Comparison of ENCODE assay signal across 13 cellular contexts in genomic region chr6:169620171-169621125, GRCh38.
DNase-seq lines count a peak whose midpoint lies in the region; ATAC-seq and TF ChIP-seq lines count a peak whose summit lies in the region.
"Had no signal": no experiment of that assay in that cellular context is flagged by ENCODE, and none has a peak within 500 bp of the region (broad histone marks: within the 10 kb centered on the region; RNA-seq: fewer than 3 reads in every experiment).

No MANE protein-coding gene starts in this region.

- ATAC-seq in GM21576 (IDR thresholded peaks at IDR 0.05; ENCODE audit: unreplicated experiment): no peak

- no peaks in the 10 kb centered on the region for H3K27me3 ChIP-seq in AG04450 (ENCODE audit: control insufficient read depth, insufficient read depth, low read length)
- H3K27me3 ChIP-seq: vagina had no signal

- H3K9me3 ChIP-seq in AG04450 (ENCODE audit: control insufficient read depth, insufficient read depth, low read length): peaks cover 21% of the 10 kb centered on the region
- H3K9me3 ChIP-seq: vagina had no signal

- CTCF ChIA-PET in AG04450 (lab: Charles Lee): interaction anchor here (2.9 kb wide), 1 partner anchor 664 kb away, joined by 7 read pairs; no protein-coding TSS in a partner anchor

- TF ChIP-seq CTCF in AG04450 (IDR thresholded peaks at IDR 0.05; ENCODE audit: low read depth, low read length): no peak

- POLR2A ChIA-PET in AG04450 (lab: Yijun Ruan, JAX): no interaction called here

- peak overlapping the region; percentile 21 for H3K27ac ChIP-seq in AG04450 (ENCODE audit: low read depth, low read length)
- H3K27ac ChIP-seq: vagina had no signal

- DNase-seq in AG04450 (ENCODE audit: low read depth, low spot score): peak; percentile 47
- DNase-seq in LHCN-M2 (ENCODE audit: low read depth): peak; percentile 63
- peak; percentile 1 to 39 for DNase-seq in dermis microvascular lymphatic vessel endothelial cell (ENCODE audit: low read depth in 2 of 2)
- peak; percentile 49 for DNase-seq in kidney glomerular epithelial cell (lab: John Stamatoyannopoulos, UW)
- no peak for DNase-seq in NOMO-1 treated with dmso at 0.1 percent for 144 hours (lab: John Stamatoyannopoulos, UW; ENCODE audit: unreplicated experiment)
- DNase-seq in activated CD4-positive, alpha-beta T cell treated with anti-CD3 and anti-CD28 coated beads for 48 hours: no peak
- DNase-seq in superior temporal gyrus (ENCODE audit: extremely low spot score): no peak
- DNase-seq: amniotic stem cell; immature natural killer cell; MV-4-11; stimulated activated CD8-positive, alpha-beta memory T cell treated with anti-CD3 and anti-CD28 coated beads, Interleukin-4, amount 100 ng/mL, for 48 hours had no signal

- no peak overlapping the region for H3K4me3 ChIP-seq in AG04450 (ENCODE audit: low read depth, low read length)
- H3K4me3 ChIP-seq: vagina had no signal

Comparison
In these comparisons a context has a peak if more than half of its experiments do, and no peak if none do; other contexts are left out.
1. DNase-seq: peak in AG04450 (single experiment), LHCN-M2 (single experiment), dermis microvascular lymphatic vessel endothelial cell (2 of 2) and kidney glomerular epithelial cell (single experiment); none in NOMO-1 treated with dmso at 0.1 percent for 144 hours (single experiment), activated CD4-positive, alpha-beta T cell treated with anti-CD3 and anti-CD28 coated beads for 48 hours (single experiment) and superior temporal gyrus (single experiment).